ENCODE assay signal across 1 cellular context in the genomic region with DNA sequence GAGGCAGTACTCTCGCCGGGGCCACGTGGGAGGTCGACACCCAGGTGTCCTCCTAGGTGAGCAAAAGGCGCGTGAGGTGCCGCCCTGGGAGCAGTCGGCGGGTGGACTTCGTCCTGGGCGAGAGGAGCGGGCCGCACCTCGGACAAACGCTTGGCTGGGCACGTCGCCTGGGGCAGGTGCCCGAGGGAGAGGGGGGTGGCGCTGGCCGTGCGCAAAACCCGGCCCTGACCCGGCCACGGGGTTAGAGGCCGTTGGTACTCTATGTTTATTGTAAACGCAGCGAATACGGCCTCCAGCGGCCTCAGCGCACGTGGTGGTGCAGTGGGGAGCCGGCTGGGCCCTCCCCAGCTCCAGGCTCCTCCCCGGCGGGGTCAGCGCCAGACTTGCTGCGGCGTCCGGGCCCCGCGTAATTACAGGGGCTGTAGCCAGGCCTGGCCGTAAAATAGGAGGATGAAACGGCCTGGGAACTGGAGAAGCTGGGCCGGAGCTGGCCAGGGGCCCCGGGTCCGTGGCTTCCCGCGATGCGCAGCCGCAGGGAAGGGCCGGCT.
TF ChIP-seq lines count a peak whose summit lies in the region.

No MANE protein-coding gene starts in this region.

TF ChIP-seq in K562, 482 proteins besides CTCF, POLR2A, EP300 and RAD21 (continued from another document and continues in another):
- TF ChIP-seq, protein P1, sequence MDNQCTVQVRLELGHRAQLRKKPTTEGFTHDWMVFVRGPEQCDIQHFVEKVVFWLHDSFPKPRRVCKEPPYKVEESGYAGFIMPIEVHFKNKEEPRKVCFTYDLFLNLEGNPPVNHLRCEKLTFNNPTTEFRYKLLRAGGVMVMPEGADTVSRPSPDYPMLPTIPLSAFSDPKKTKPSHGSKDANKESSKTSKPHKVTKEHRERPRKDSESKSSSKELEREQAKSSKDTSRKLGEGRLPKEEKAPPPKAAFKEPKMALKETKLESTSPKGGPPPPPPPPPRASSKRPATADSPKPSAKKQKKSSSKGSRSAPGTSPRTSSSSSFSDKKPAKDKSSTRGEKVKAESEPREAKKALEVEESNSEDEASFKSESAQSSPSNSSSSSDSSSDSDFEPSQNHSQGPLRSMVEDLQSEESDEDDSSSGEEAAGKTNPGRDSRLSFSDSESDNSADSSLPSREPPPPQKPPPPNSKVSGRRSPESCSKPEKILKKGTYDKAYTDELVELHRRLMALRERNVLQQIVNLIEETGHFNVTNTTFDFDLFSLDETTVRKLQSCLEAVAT (IDR thresholded peaks at IDR 0.05): no peak
- TF ChIP-seq ZNF589 (CRISPR knock-in tag; IDR thresholded peaks at IDR 0.05; ENCODE audit: low read depth): no peak
- TF ChIP-seq FOXJ2 (tag; IDR thresholded peaks at IDR 0.05): no peak
- TF ChIP-seq TBP (optimal IDR thresholded peaks at IDR 0.05; ENCODE audit: low read depth, low read length): no peak
- TF ChIP-seq, protein P2, sequence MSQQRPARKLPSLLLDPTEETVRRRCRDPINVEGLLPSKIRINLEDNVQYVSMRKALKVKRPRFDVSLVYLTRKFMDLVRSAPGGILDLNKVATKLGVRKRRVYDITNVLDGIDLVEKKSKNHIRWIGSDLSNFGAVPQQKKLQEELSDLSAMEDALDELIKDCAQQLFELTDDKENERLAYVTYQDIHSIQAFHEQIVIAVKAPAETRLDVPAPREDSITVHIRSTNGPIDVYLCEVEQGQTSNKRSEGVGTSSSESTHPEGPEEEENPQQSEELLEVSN (IDR thresholded peaks at IDR 0.05; ENCODE audit: borderline replicate concordance in 1 of 2, extremely low read depth in 1 of 2, insufficient read depth in 1 of 2, insufficient read length in 1 of 2, low read depth in 1 of 2, low read length in 1 of 2, poor library complexity in 1 of 2, severe bottlenecking in 1 of 2): peak in 1 of 2 experiments; percentile 63
- TF ChIP-seq, protein P3, sequence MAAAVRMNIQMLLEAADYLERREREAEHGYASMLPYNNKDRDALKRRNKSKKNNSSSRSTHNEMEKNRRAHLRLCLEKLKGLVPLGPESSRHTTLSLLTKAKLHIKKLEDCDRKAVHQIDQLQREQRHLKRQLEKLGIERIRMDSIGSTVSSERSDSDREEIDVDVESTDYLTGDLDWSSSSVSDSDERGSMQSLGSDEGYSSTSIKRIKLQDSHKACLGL (CRISPR knock-in tag; IDR thresholded peaks at IDR 0.05; ENCODE audit: borderline replicate concordance, poor library complexity, severe bottlenecking): no peak
- TF ChIP-seq, protein P4, sequence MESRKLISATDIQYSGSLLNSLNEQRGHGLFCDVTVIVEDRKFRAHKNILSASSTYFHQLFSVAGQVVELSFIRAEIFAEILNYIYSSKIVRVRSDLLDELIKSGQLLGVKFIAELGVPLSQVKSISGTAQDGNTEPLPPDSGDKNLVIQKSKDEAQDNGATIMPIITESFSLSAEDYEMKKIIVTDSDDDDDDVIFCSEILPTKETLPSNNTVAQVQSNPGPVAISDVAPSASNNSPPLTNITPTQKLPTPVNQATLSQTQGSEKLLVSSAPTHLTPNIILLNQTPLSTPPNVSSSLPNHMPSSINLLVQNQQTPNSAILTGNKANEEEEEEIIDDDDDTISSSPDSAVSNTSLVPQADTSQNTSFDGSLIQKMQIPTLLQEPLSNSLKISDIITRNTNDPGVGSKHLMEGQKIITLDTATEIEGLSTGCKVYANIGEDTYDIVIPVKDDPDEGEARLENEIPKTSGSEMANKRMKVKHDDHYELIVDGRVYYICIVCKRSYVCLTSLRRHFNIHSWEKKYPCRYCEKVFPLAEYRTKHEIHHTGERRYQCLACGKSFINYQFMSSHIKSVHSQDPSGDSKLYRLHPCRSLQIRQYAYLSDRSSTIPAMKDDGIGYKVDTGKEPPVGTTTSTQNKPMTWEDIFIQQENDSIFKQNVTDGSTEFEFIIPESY (CRISPR knock-in tag; IDR thresholded peaks at IDR 0.05): peak; percentile 83; the same call in 1 of the 2 replicates
- TF ChIP-seq, protein P5, sequence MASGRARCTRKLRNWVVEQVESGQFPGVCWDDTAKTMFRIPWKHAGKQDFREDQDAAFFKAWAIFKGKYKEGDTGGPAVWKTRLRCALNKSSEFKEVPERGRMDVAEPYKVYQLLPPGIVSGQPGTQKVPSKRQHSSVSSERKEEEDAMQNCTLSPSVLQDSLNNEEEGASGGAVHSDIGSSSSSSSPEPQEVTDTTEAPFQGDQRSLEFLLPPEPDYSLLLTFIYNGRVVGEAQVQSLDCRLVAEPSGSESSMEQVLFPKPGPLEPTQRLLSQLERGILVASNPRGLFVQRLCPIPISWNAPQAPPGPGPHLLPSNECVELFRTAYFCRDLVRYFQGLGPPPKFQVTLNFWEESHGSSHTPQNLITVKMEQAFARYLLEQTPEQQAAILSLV (tag; IDR thresholded peaks at IDR 0.05): no peak
- no peak for TF ChIP-seq NCOA2 (IDR thresholded peaks at IDR 0.05; ENCODE audit: partially characterized antibody in 2 of 2)
- 0 out of 2 replicates have a peak, but pooled peaks have one; percentile 29 for TF ChIP-seq POLR2G (IDR thresholded peaks at IDR 0.05; ENCODE audit: low read depth, low read length)
- TF ChIP-seq CAMTA2 (CRISPR knock-in tag; conservative IDR thresholded peaks at IDR 0.05): no peak
- no peak for TF ChIP-seq RBM22 (IDR thresholded peaks at IDR 0.05; ENCODE audit: low read depth, low read length, poor library complexity, severe bottlenecking)
- no peak for TF ChIP-seq SIRT6 (IDR thresholded peaks at IDR 0.05; ENCODE audit: low read depth, low read length)
- TF ChIP-seq, protein P6, sequence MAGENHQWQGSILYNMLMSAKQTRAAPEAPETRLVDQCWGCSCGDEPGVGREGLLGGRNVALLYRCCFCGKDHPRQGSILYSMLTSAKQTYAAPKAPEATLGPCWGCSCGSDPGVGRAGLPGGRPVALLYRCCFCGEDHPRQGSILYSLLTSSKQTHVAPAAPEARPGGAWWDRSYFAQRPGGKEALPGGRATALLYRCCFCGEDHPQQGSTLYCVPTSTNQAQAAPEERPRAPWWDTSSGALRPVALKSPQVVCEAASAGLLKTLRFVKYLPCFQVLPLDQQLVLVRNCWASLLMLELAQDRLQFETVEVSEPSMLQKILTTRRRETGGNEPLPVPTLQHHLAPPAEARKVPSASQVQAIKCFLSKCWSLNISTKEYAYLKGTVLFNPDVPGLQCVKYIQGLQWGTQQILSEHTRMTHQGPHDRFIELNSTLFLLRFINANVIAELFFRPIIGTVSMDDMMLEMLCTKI (IDR thresholded peaks at IDR 0.05; ENCODE audit: partially characterized antibody): no peak
- TF ChIP-seq KDM4B (IDR thresholded peaks at IDR 0.05; ENCODE audit: borderline replicate concordance in 2 of 2, low read depth in 1 of 2): no peak
- TF ChIP-seq TAF1 (IDR thresholded peaks at IDR 0.05; ENCODE audit: control insufficient read depth, extremely low read depth, insufficient read depth, low read length, severe bottlenecking): no peak
- TF ChIP-seq ZNF75A (CRISPR knock-in tag; IDR thresholded peaks at IDR 0.05): no peak
- no peak for TF ChIP-seq GTF2E2 (tag; IDR thresholded peaks at IDR 0.05)
- TF ChIP-seq XRCC3 (IDR thresholded peaks at IDR 0.05): no peak
- TF ChIP-seq, protein P7, sequence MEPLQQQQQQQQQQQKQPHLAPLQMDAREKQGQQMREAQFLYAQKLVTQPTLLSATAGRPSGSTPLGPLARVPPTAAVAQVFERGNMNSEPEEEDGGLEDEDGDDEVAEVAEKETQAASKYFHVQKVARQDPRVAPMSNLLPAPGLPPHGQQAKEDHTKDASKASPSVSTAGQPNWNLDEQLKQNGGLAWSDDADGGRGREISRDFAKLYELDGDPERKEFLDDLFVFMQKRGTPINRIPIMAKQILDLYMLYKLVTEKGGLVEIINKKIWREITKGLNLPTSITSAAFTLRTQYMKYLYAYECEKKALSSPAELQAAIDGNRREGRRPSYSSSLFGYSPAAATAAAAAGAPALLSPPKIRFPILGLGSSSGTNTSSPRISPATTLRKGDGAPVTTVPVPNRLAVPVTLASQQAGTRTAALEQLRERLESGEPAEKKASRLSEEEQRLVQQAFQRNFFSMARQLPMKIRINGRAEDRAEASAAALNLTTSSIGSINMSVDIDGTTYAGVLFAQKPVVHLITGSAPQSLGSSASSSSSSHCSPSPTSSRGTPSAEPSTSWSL (CRISPR knock-in tag; IDR thresholded peaks at IDR 0.05; ENCODE audit: borderline replicate concordance): no peak
- no peak for TF ChIP-seq ZNF232 (CRISPR knock-in tag; IDR thresholded peaks at IDR 0.05)
- TF ChIP-seq, protein P8, sequence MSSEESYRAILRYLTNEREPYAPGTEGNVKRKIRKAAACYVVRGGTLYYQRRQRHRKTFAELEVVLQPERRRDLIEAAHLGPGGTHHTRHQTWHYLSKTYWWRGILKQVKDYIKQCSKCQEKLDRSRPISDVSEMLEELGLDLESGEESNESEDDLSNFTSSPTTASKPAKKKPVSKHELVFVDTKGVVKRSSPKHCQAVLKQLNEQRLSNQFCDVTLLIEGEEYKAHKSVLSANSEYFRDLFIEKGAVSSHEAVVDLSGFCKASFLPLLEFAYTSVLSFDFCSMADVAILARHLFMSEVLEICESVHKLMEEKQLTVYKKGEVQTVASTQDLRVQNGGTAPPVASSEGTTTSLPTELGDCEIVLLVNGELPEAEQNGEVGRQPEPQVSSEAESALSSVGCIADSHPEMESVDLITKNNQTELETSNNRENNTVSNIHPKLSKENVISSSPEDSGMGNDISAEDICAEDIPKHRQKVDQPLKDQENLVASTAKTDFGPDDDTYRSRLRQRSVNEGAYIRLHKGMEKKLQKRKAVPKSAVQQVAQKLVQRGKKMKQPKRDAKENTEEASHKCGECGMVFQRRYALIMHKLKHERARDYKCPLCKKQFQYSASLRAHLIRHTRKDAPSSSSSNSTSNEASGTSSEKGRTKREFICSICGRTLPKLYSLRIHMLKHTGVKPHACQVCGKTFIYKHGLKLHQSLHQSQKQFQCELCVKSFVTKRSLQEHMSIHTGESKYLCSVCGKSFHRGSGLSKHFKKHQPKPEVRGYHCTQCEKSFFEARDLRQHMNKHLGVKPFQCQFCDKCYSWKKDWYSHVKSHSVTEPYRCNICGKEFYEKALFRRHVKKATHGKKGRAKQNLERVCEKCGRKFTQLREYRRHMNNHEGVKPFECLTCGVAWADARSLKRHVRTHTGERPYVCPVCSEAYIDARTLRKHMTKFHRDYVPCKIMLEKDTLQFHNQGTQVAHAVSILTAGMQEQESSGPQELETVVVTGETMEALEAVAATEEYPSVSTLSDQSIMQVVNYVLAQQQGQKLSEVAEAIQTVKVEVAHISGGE (CRISPR knock-in tag; IDR thresholded peaks at IDR 0.05): no peak
- TF ChIP-seq ZNF644 (tag; IDR thresholded peaks at IDR 0.05; ENCODE audit: low read depth): no peak
- TF ChIP-seq NONO (IDR thresholded peaks at IDR 0.05; ENCODE audit: low read depth in 2 of 2, low read length in 1 of 2): no peak
- no peak for TF ChIP-seq ETV1 (tag; conservative IDR thresholded peaks at IDR 0.05; ENCODE audit: low read depth)
- no peak for TF ChIP-seq ZNF282 (CRISPR knock-in tag; IDR thresholded peaks at IDR 0.05)
- no peak for TF ChIP-seq ELF4 (CRISPR knock-in tag; IDR thresholded peaks at IDR 0.05)
- TF ChIP-seq POU5F1 (IDR thresholded peaks at IDR 0.05; ENCODE audit: borderline replicate concordance, low read depth, low read length, partially characterized antibody): no peak
- no peak for TF ChIP-seq PCBP1 (IDR thresholded peaks at IDR 0.05; ENCODE audit: low read depth, low read length, poor library complexity, severe bottlenecking)
- TF ChIP-seq, protein P9, sequence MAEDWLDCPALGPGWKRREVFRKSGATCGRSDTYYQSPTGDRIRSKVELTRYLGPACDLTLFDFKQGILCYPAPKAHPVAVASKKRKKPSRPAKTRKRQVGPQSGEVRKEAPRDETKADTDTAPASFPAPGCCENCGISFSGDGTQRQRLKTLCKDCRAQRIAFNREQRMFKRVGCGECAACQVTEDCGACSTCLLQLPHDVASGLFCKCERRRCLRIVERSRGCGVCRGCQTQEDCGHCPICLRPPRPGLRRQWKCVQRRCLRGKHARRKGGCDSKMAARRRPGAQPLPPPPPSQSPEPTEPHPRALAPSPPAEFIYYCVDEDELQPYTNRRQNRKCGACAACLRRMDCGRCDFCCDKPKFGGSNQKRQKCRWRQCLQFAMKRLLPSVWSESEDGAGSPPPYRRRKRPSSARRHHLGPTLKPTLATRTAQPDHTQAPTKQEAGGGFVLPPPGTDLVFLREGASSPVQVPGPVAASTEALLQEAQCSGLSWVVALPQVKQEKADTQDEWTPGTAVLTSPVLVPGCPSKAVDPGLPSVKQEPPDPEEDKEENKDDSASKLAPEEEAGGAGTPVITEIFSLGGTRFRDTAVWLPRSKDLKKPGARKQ (CRISPR knock-in tag; IDR thresholded peaks at IDR 0.05): 0 out of 2 replicates have a peak, but pooled peaks have one; percentile 47
- TF ChIP-seq SMARCE1 (IDR thresholded peaks at IDR 0.05): no peak
- no peak for TF ChIP-seq ATF1 (CRISPR knock-in tag; IDR thresholded peaks at IDR 0.05)
- no peak for TF ChIP-seq ATF1 (tag; IDR thresholded peaks at IDR 0.05)
- 0 out of 2 replicates have a peak, but pooled peaks have one; percentile 25 for TF ChIP-seq MYC (IDR thresholded peaks at IDR 0.05; ENCODE audit: low read depth, low read length)
- no peak for TF ChIP-seq MYC (CRISPR knock-in tag; IDR thresholded peaks at IDR 0.05; ENCODE audit: borderline replicate concordance, low read depth)
- TF ChIP-seq EZH2 (IDR thresholded peaks at IDR 0.05; ENCODE audit: borderline replicate concordance, low read depth, low read length): no peak
- TF ChIP-seq, protein P10, sequence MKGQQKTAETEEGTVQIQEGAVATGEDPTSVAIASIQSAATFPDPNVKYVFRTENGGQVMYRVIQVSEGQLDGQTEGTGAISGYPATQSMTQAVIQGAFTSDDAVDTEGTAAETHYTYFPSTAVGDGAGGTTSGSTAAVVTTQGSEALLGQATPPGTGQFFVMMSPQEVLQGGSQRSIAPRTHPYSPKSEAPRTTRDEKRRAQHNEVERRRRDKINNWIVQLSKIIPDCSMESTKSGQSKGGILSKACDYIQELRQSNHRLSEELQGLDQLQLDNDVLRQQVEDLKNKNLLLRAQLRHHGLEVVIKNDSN (CRISPR knock-in tag; IDR thresholded peaks at IDR 0.05): peak; percentile 23; the same call in 1 of the 2 replicates
- no peak for TF ChIP-seq ZNF79 (CRISPR knock-in tag; IDR thresholded peaks at IDR 0.05; ENCODE audit: low read depth)
- TF ChIP-seq KLF16 (IDR thresholded peaks at IDR 0.05): no peak
- no peak for TF ChIP-seq RBFOX2 (IDR thresholded peaks at IDR 0.05; ENCODE audit: low read depth, low read length)
